In genomic region chr11:94169516-94169915, GRCh38 we compare ENCODE assay signal across 26 cellular contexts.
"Had no signal": no experiment of that assay in that cellular context is flagged by ENCODE, and none has a peak within 500 bp of the region (broad histone marks: within the 10 kb centered on the region; RNA-seq: fewer than 3 reads in every experiment).

No MANE protein-coding gene starts in this region.

- H3K27me3 ChIP-seq: colonic mucosa, esophagus squamous epithelium, neural progenitor cell, right lobe of liver, tibial nerve, upper lobe of left lung had no signal

- H3K4me3 Mint-ChIP-seq: dendritic cell treated with granulocyte-macrophage colony-stimulating factor and Interleukin-4, amounts not matched to agents 40 ng/mL and 50 ng/mL, for 4 days; naive B cell; natural killer cell treated with Interleukin-12 subunit alpha and Interleukin-12 subunit beta and Interleukin-15 and Interleukin-18, amount 100 ng/mL, for 72 hours; neural progenitor cell; stimulated activated naive B cell treated with anti-CD40 and anti-IgM and Interleukin-4, amounts not matched to agents 10 μg/mL and 1 μg/mL and 100 μg/mL, for 72 hours; stimulated activated naive CD8-positive, alpha-beta T cell treated with anti-CD3 and anti-CD28 coated beads, Interleukin-15, Interleukin-2, amounts not matched to agents 100 ng/mL and 50 ng/mL, for 24 hours had no signal

- FAIRE-seq: endometrium, keratinocyte, small intestine, urothelium cell line had no signal

- H3K9me3 ChIP-seq: colonic mucosa, esophagus squamous epithelium, lower lobe of right lung, mucosa of descending colon, right lobe of liver, thoracic aorta, upper lobe of left lung had no signal

- H3K4me1 ChIP-seq: colonic mucosa, esophagus squamous epithelium, lower lobe of right lung, neural progenitor cell, parathyroid adenoma, right lobe of liver, upper lobe of left lung had no signal

- H3K9ac ChIP-seq: neural progenitor cell, parathyroid adenoma had no signal

- ATAC-seq: left ventricle myocardium superior; lower lobe of right lung; mucosa of descending colon; natural killer cell treated with Interleukin-12 subunit alpha and Interleukin-12 subunit beta and Interleukin-15 and Interleukin-18, amount 100 ng/mL, for 72 hours; right lobe of liver; stimulated activated naive B cell treated with anti-CD40 and anti-IgM and Interleukin-4, amounts not matched to agents 10 μg/mL and 1 μg/mL and 100 μg/mL, for 72 hours had no signal

- H3K4me3 ChIP-seq: colonic mucosa, esophagus squamous epithelium, lower lobe of right lung, mucosa of descending colon, neural progenitor cell, right lobe of liver, thoracic aorta, tibial nerve, upper lobe of left lung had no signal

- H3K4me2 ChIP-seq: neural progenitor cell had no signal

- H2AFZ ChIP-seq: neural progenitor cell, parathyroid adenoma had no signal

- H3K27ac Mint-ChIP-seq: dendritic cell treated with granulocyte-macrophage colony-stimulating factor and Interleukin-4, amounts not matched to agents 40 ng/mL and 50 ng/mL, for 4 days; natural killer cell treated with Interleukin-12 subunit alpha and Interleukin-12 subunit beta and Interleukin-15 and Interleukin-18, amount 100 ng/mL, for 72 hours; neural progenitor cell; progenitor cell of endocrine pancreas; stimulated activated naive B cell treated with anti-CD40 and anti-IgM and Interleukin-4, amounts not matched to agents 10 μg/mL and 1 μg/mL and 100 μg/mL, for 72 hours; stimulated activated naive CD8-positive, alpha-beta T cell treated with anti-CD3 and anti-CD28 coated beads, Interleukin-15, Interleukin-2, amounts not matched to agents 100 ng/mL and 50 ng/mL, for 24 hours had no signal

- H3K9me3 Mint-ChIP-seq: dendritic cell treated with granulocyte-macrophage colony-stimulating factor and Interleukin-4, amounts not matched to agents 40 ng/mL and 50 ng/mL, for 4 days; natural killer cell treated with Interleukin-12 subunit alpha and Interleukin-12 subunit beta and Interleukin-15 and Interleukin-18, amount 100 ng/mL, for 72 hours had no signal

- H3K27me3 Mint-ChIP-seq: dendritic cell treated with granulocyte-macrophage colony-stimulating factor and Interleukin-4, amounts not matched to agents 40 ng/mL and 50 ng/mL, for 4 days; naive B cell; natural killer cell treated with Interleukin-12 subunit alpha and Interleukin-12 subunit beta and Interleukin-15 and Interleukin-18, amount 100 ng/mL, for 72 hours; progenitor cell of endocrine pancreas; stimulated activated naive B cell treated with anti-CD40 and anti-IgM and Interleukin-4, amounts not matched to agents 10 μg/mL and 1 μg/mL and 100 μg/mL, for 72 hours; stimulated activated naive CD8-positive, alpha-beta T cell treated with anti-CD3 and anti-CD28 coated beads, Interleukin-15, Interleukin-2, amounts not matched to agents 100 ng/mL and 50 ng/mL, for 24 hours had no signal

- H3K27ac ChIP-seq: colonic mucosa, esophagus squamous epithelium, lower lobe of right lung, neural progenitor cell, parathyroid adenoma, right lobe of liver, thoracic aorta, tibial nerve, upper lobe of left lung had no signal

- H3K36me3 Mint-ChIP-seq: natural killer cell treated with Interleukin-12 subunit alpha and Interleukin-12 subunit beta and Interleukin-15 and Interleukin-18, amount 100 ng/mL, for 72 hours had no signal

- H3K36me3 ChIP-seq: colonic mucosa, esophagus squamous epithelium, lower lobe of right lung, right lobe of liver, thoracic aorta, upper lobe of left lung had no signal

- DNase-seq: colonic mucosa; effector CD8-positive, alpha-beta T cell; esophagus squamous epithelium; foreskin melanocyte; hypothalamus; left ventricle myocardium superior; lower lobe of right lung; mucosa of descending colon; naive B cell; right lobe of liver; small intestine; stimulated activated CD4-positive, alpha-beta T cell treated with anti-CD3 and anti-CD28 coated beads, Interleukin-15, amount 100 ng/mL, for 24 hours; stimulated activated CD4-positive, alpha-beta T cell treated with anti-CD3 and anti-CD28 coated beads, Interleukin-2, amount 100 ng/mL, for 48 hours; stimulated activated naive B cell treated with anti-CD40 and anti-IgM and Interleukin-4, amounts not matched to agents 10 μg/mL and 1 μg/mL and 100 μg/mL, for 72 hours; upper lobe of left lung had no signal
